In the genomic region with DNA sequence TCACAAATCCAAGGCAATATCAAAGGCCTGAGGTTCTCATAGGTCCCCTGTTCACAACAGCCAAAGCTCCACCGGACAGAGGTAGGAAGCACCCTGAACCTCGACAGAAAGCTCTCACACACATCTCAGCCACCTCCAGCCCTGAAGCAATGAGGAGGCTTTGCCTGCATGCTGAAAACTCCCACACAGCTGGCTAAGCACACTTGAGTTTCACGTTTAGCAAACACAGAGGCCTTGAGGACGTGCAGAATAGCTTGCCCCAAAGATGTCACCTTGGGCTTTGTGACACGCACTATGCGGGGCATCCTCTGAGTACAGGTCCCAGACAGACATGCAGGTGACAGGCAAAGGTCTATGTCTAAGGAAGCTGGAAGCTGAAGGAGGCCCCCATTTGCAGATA, we compare ENCODE assay signal across 29 cellular contexts.
"Had no signal": no experiment of that assay in that cellular context is flagged by ENCODE, and none has a peak within 500 bp of the region (broad histone marks: within the 10 kb centered on the region; RNA-seq: fewer than 3 reads in every experiment).

No MANE protein-coding gene starts in this region.

- H3K9me3 Mint-ChIP-seq: effector memory CD8-positive, alpha-beta T cell; immature natural killer cell; memory B cell; natural killer cell treated with Interleukin-12 subunit alpha and Interleukin-12 subunit beta and Interleukin-15 and Interleukin-18, amount 100 ng/mL, for 72 hours; stimulated activated effector memory CD8-positive, alpha-beta T cell treated with anti-CD3 and anti-CD28 coated beads, Interleukin-12 subunit alpha, Interleukin-12 subunit beta, amount 100 ng/mL, for 72 hours had no signal

- H3K4me1 ChIP-seq: vagina had no signal

- H3K4me1 Mint-ChIP-seq: memory B cell had no signal

- H3K36me3 Mint-ChIP-seq: immature natural killer cell; memory B cell; mesothelial cell of epicardium; naive B cell; natural killer cell treated with Interleukin-12 subunit alpha and Interleukin-12 subunit beta and Interleukin-15 and Interleukin-18, amount 100 ng/mL, for 72 hours; stimulated activated effector memory CD8-positive, alpha-beta T cell treated with anti-CD3 and anti-CD28 coated beads, Interleukin-12 subunit alpha, Interleukin-12 subunit beta, amount 100 ng/mL, for 72 hours had no signal

- FAIRE-seq: endometrium, frontal cortex, keratinocyte, pancreas had no signal

- H3K27ac ChIP-seq: lower lobe of right lung, neutrophil, right lobe of liver, stomach, thyroid gland, vagina had no signal

- H3K4me3 Mint-ChIP-seq: effector memory CD8-positive, alpha-beta T cell; immature natural killer cell; memory B cell; mesothelial cell of epicardium; natural killer cell treated with Interleukin-12 subunit alpha and Interleukin-12 subunit beta and Interleukin-15 and Interleukin-18, amount 100 ng/mL, for 72 hours; neural crest cell; stimulated activated effector memory CD8-positive, alpha-beta T cell treated with anti-CD3 and anti-CD28 coated beads, Interleukin-12 subunit alpha, Interleukin-12 subunit beta, amount 100 ng/mL, for 72 hours had no signal

- H3K27me3 ChIP-seq: neutrophil, pancreas, right lobe of liver, stomach, thyroid gland, vagina had no signal

- DNase-seq: cortex of kidney; effector memory CD8-positive, alpha-beta T cell; erythroblast; hypothalamus; immature natural killer cell; left cardiac atrium; left ventricle myocardium superior; lower lobe of right lung; mucosa of descending colon; naive B cell; pancreas; retina; stimulated activated CD4-positive, alpha-beta T cell treated with anti-CD3 and anti-CD28 coated beads, Interleukin-2, amount 100 ng/mL, for 24 hours; stimulated activated CD4-positive, alpha-beta T cell treated with anti-CD3 and anti-CD28 coated beads, Interleukin-4, amount 100 ng/mL, for 24 hours; stimulated activated naive CD4-positive, alpha-beta T cell treated with Interleukin-2 at 50 U/mL for 16 hours; stomach; trophoblast cell had no signal

- H3K4me3 ChIP-seq: lower lobe of right lung, mucosa of descending colon, pancreas, right lobe of liver, stomach, thyroid gland, vagina had no signal

- ATAC-seq: effector memory CD8-positive, alpha-beta T cell; left cardiac atrium; left ventricle myocardium superior; lower lobe of right lung; mucosa of descending colon; natural killer cell treated with Interleukin-12 subunit alpha and Interleukin-12 subunit beta and Interleukin-15 and Interleukin-18, amount 100 ng/mL, for 72 hours; stimulated activated effector memory CD8-positive, alpha-beta T cell treated with anti-CD3 and anti-CD28 coated beads, Interleukin-12 subunit alpha, Interleukin-12 subunit beta, amount 100 ng/mL, for 72 hours had no signal

- H3K9me3 ChIP-seq: lower lobe of right lung, mucosa of descending colon, neutrophil, pancreas, right lobe of liver, stomach, thyroid gland, vagina had no signal

- H3K27me3 Mint-ChIP-seq: effector memory CD8-positive, alpha-beta T cell; memory B cell had no signal

- H3K36me3 ChIP-seq: lower lobe of right lung, neutrophil, pancreas, right lobe of liver, stomach, thyroid gland, vagina had no signal

- H3K27ac Mint-ChIP-seq: effector memory CD8-positive, alpha-beta T cell; immature natural killer cell; memory B cell; mesothelial cell of epicardium; naive B cell; natural killer cell treated with Interleukin-12 subunit alpha and Interleukin-12 subunit beta and Interleukin-15 and Interleukin-18, amount 100 ng/mL, for 72 hours; stimulated activated effector memory CD8-positive, alpha-beta T cell treated with anti-CD3 and anti-CD28 coated beads, Interleukin-12 subunit alpha, Interleukin-12 subunit beta, amount 100 ng/mL, for 72 hours had no signal
